1 cellular context compared by ENCODE assay signal in the genomic region with DNA sequence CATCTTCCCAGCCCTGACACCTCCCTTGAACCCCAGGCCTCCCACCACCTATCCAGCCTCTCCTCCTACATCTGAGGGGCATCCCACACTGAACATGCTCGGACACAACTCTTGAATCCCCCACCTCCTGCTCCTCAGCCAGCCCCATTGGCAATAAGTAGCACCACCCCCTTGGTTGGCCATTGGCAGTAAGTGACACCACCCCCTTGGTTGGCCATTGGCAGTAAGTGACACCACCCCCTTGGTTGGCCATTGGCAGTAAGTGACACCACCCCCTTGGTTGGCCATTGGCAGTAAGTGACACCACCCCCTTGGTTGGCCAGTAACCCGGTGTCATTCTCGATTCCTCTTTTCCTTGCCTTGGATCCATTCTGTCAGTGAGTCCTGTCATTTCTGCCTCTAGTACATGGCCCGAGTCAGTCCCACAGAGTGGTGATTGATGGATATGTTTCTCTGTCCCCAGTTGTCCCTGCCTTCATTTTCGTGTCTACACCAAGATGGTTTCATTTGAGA.
TF ChIP-seq lines count a peak whose summit lies in the region.

No MANE protein-coding gene starts in this region.

TF ChIP-seq in GM12878, 131 proteins besides CTCF, POLR2A, EP300 and RAD21:
- TF ChIP-seq, protein P1, sequence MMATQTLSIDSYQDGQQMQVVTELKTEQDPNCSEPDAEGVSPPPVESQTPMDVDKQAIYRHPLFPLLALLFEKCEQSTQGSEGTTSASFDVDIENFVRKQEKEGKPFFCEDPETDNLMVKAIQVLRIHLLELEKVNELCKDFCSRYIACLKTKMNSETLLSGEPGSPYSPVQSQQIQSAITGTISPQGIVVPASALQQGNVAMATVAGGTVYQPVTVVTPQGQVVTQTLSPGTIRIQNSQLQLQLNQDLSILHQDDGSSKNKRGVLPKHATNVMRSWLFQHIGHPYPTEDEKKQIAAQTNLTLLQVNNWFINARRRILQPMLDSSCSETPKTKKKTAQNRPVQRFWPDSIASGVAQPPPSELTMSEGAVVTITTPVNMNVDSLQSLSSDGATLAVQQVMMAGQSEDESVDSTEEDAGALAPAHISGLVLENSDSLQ (IDR thresholded peaks at IDR 0.05): peak; percentile 34; the same call in 1 of the 2 replicates
